ENCODE assay signal across 1 cellular context in genomic region chr6:130980310-130981032, GRCh38.
TF ChIP-seq lines count a peak whose summit lies in the region.

No MANE protein-coding gene starts in this region.

TF ChIP-seq in HepG2, 621 proteins besides CTCF, POLR2A, EP300 and RAD21 (continued from another document):
- no peak for TF ChIP-seq MNT (IDR thresholded peaks at IDR 0.05)
- no peak for TF ChIP-seq AKAP8 (CRISPR knock-in tag; IDR thresholded peaks at IDR 0.05)
- TF ChIP-seq PRDM10 (CRISPR knock-in tag; IDR thresholded peaks at IDR 0.05; ENCODE audit: low read depth): no peak
- no peak for TF ChIP-seq KDM3A (CRISPR knock-in tag; IDR thresholded peaks at IDR 0.05; ENCODE audit: low read depth)
